ENCODE assay signal across 25 cellular contexts in the genomic region with DNA sequence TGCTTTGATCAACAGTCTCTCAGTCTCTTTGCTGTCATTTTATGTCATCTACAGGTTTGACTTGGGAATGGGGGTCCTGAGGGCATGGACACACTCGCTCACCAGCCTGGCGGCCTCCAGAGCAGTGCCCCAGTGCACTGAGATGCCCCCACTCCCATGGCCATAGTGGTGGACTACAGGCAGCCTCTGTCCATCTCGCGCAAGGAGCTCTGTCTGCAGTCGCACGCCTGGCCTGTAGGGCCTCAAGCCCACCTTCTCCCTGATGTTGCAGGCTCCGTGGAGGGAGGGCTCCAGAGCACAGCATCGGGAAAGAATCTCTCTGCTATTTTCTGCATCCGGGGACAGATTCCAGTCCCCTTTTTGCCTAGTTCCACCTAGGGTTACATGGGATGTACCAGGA. TPM values are rescaled to one million over a fixed set of nuclear protein-coding genes. Genes with fewer than 3 reads are reported as not detected.
"Had no signal": no experiment of that assay in that cellular context is flagged by ENCODE, and none has a peak within 500 bp of the region (broad histone marks: within the 10 kb centered on the region; RNA-seq: fewer than 3 reads in every experiment).

No MANE protein-coding gene starts in this region.

- ATAC-seq: activated CD8-positive, alpha-beta T cell treated with anti-CD3 and anti-CD28 coated beads, Interleukin-2, amount 10 ng/mL, durations not matched to agents 7 days and 5 days; gastrocnemius medialis; left lung; naive thymus-derived CD4-positive, alpha-beta T cell; upper lobe of right lung had no signal

- H3K9me3 ChIP-seq: esophagus squamous epithelium, gastrocnemius medialis, left lung, sigmoid colon, thoracic aorta, upper lobe of right lung had no signal

- H3K36me3 ChIP-seq: esophagus squamous epithelium, left lung, sigmoid colon, thoracic aorta, upper lobe of right lung had no signal

- H3K27me3 ChIP-seq: esophagus squamous epithelium, gastrocnemius medialis, left lung, sigmoid colon, upper lobe of right lung had no signal

- H3K4me3 ChIP-seq: esophagus squamous epithelium, gastrocnemius medialis, left lung, lung, sigmoid colon, smooth muscle cell, thoracic aorta, upper lobe of right lung had no signal

- DNase-seq: activated CD4-positive, alpha-beta T cell treated with anti-CD3 and anti-CD28 coated beads, Interleukin-2, amount 10 ng/mL, durations not matched to agents 24 days and 14 days; activated CD8-positive, alpha-beta T cell treated with anti-CD3 and anti-CD28 coated beads, Interleukin-2, amount 10 ng/mL, durations not matched to agents 7 days and 5 days; activated gamma-delta T cell; activated naive CD4-positive, alpha-beta T cell treated with anti-CD3 and anti-CD28 coated beads, Interleukin-2, amount 50 U/mL, for 16 hours; anterior cingulate cortex; caudate nucleus; dermis blood vessel endothelial cell; esophagus squamous epithelium; gastrocnemius medialis; head of caudate nucleus; kidney; naive thymus-derived CD4-positive, alpha-beta T cell; retina; sigmoid colon; stimulated activated CD4-positive, alpha-beta T cell treated with anti-CD3 and anti-CD28 coated beads, Interleukin-2, amount 100 ng/mL, for 48 hours; stimulated activated naive CD4-positive, alpha-beta T cell treated with Interleukin-2 at 50 U/mL for 16 hours; T1000; upper lobe of right lung had no signal

- H3K4me1 ChIP-seq: gastrocnemius medialis, left lung had no signal

- H3K4me2 ChIP-seq: smooth muscle cell had no signal

- H3K27ac ChIP-seq: esophagus squamous epithelium, gastrocnemius medialis, left lung, sigmoid colon, thoracic aorta, upper lobe of right lung had no signal

- FAIRE-seq: kidney had no signal

RNA-seq across cellular contexts. Expression of gene DDO, which starts 22.6 kb away (rescaled TPM):
- total RNA-seq: activated CD4-positive, alpha-beta T cell treated with anti-CD3 and anti-CD28 coated beads, Interleukin-2, amount 10 ng/mL, durations not matched to agents 24 days and 14 days; activated CD8-positive, alpha-beta T cell treated with anti-CD3 and anti-CD28 coated beads, Interleukin-2, amount 10 ng/mL, durations not matched to agents 7 days and 5 days; activated T-helper 1 cell treated with anti-CD3 and anti-CD28 coated beads, Interleukin-12 subunit alpha, Interleukin-12 subunit beta, Interleukin-2, Interleukin-4 antibody, amounts not matched to agents 30 ng/mL and 10 ng/mL and 1 ng/mL, durations not matched to agents 14 hours and 24 hours and 36 hours; neural crest cell; progenitor cell of endocrine pancreas; smooth muscle cell had no signal
- polyA plus RNA-seq: naive thymus-derived CD4-positive, alpha-beta T cell; smooth muscle cell had no signal

RNA-seq across cellular contexts. Expression of gene METTL24, which starts 34.6 kb away (rescaled TPM):
- total RNA-seq: activated CD4-positive, alpha-beta T cell treated with anti-CD3 and anti-CD28 coated beads, Interleukin-2, amount 10 ng/mL, durations not matched to agents 24 days and 14 days; activated CD8-positive, alpha-beta T cell treated with anti-CD3 and anti-CD28 coated beads, Interleukin-2, amount 10 ng/mL, durations not matched to agents 7 days and 5 days; activated T-helper 1 cell treated with anti-CD3 and anti-CD28 coated beads, Interleukin-12 subunit alpha, Interleukin-12 subunit beta, Interleukin-2, Interleukin-4 antibody, amounts not matched to agents 30 ng/mL and 10 ng/mL and 1 ng/mL, durations not matched to agents 14 hours and 24 hours and 36 hours; dermis blood vessel endothelial cell; gastrocnemius medialis had no signal
- polyA plus RNA-seq: naive thymus-derived CD4-positive, alpha-beta T cell had no signal
